9 cellular contexts compared by ENCODE assay signal in genomic region chr18:75213610-75214009, GRCh38. TPM values are rescaled to one million over a fixed set of nuclear protein-coding genes. Genes with fewer than 3 reads are reported as not detected.
DNase-seq lines count a peak whose midpoint lies in the region; ATAC-seq and TF ChIP-seq lines count a peak whose summit lies in the region.
"Had no signal": no experiment of that assay in that cellular context is flagged by ENCODE, and none has a peak within 500 bp of the region (broad histone marks: within the 10 kb centered on the region; RNA-seq: fewer than 3 reads in every experiment).

No MANE protein-coding gene starts in this region.

- no peak overlapping the region for H3K27ac ChIP-seq in BLaER1

- H3K4me3 ChIP-seq in BLaER1, result no peak overlapping the region
- peak overlapping the region; percentile 83 for H3K4me3 ChIP-seq in adipocyte (ENCODE audit: low read length)

- H3K9me3 ChIP-seq in BLaER1, result no peaks in the 10 kb centered on the region
- H3K9me3 ChIP-seq in adipocyte (ENCODE audit: control insufficient read depth, low read length), result no peaks in the 10 kb centered on the region

- H3K4me1 Mint-ChIP-seq in mesothelial cell of epicardium, result peaks cover 67% of the 10 kb centered on the region

- 0 out of 2 replicates have a peak overlapping the region, but pooled peaks have one; percentile 87 for H3K4me2 ChIP-seq in BLaER1

- DNase-seq in HT1080 (ENCODE audit: low read depth) (peak; percentile 14), adipocyte (ENCODE audit: low read depth) (peak; percentile 47), mesothelial cell of epicardium (ENCODE audit: low spot score in 2 of 2, unreplicated experiment in 2 of 2) (no peak), HCEC 1CT (no peak), G401 (ENCODE audit: low spot score) (no peak), NCI-H1436 (lab: John Stamatoyannopoulos, UW) (no peak)

- ATAC-seq in HG02938 (IDR thresholded peaks at IDR 0.05; ENCODE audit: unreplicated experiment), result no peak
- ATAC-seq: Right ventricle myocardium inferior had no signal

- H3K4me3 Mint-ChIP-seq in mesothelial cell of epicardium, result peak overlapping the region; percentile 87

- H3K27me3 ChIP-seq in BLaER1 (no peaks in the 10 kb centered on the region), adipocyte (replicated peaks; ENCODE audit: control insufficient read depth, insufficient read depth, low read length) (no peaks in the 10 kb centered on the region)

- H3K4me1 ChIP-seq in BLaER1 (peaks cover 36% of the 10 kb centered on the region), adipocyte (ENCODE audit: control insufficient read depth, insufficient read depth, low read length) (peaks cover 36% of the 10 kb centered on the region)

- H3K36me3 Mint-ChIP-seq in mesothelial cell of epicardium, result no peaks in the 10 kb centered on the region

- in situ Hi-C loops in G401 (cut with HindIII; ENCODE audit: low sequenced_read_pairs), result no loop called here

- no peaks in the 10 kb centered on the region for H3K9me3 Mint-ChIP-seq in mesothelial cell of epicardium

- H3K36me3 ChIP-seq in BLaER1 (no peaks in the 10 kb centered on the region), adipocyte (ENCODE audit: control insufficient read depth, insufficient read depth, low read length, severe bottlenecking) (no peaks in the 10 kb centered on the region)

- H3K27me3 Mint-ChIP-seq in mesothelial cell of epicardium (ENCODE audit: low read depth), result no peaks in the 10 kb centered on the region

- no peak overlapping the region for H3K9ac ChIP-seq in BLaER1
- H3K9ac ChIP-seq in adipocyte (ENCODE audit: low read length), result no peak overlapping the region

- no peak for TF ChIP-seq CTCF in mesothelial cell of epicardium (IDR thresholded peaks at IDR 0.05; ENCODE audit: unreplicated experiment)

- peaks cover 57% of the 10 kb centered on the region for H4K20me1 ChIP-seq in BLaER1

- peak overlapping the region; percentile 98 for H3K27ac Mint-ChIP-seq in mesothelial cell of epicardium

RNA-seq across cellular contexts. Expression of gene TSHZ1, which starts 3.0 kb away (rescaled TPM):
- total RNA-seq in HT1080 (2014; rRNA removed; shearing (Covaris generic)), result 9.4 and 11.8 TPM in 2 replicates
- polyA plus RNA-seq in HT1080 (2015; cell fraction: cytosol; rRNA removed), result 8.7 and 10.3 TPM in 2 replicates
- 5.9 and 8.1 TPM in 2 replicates for polyA plus RNA-seq in HT1080 (2015; cell fraction: nucleus; rRNA removed)
- 48.6 to 50.6 TPM (median 50.0 TPM) in 3 replicates for total RNA-seq in mesothelial cell of epicardium
- total RNA-seq in G401 (2014; rRNA removed; shearing (Covaris generic)), result 0.03 and 0.31 TPM in 2 replicates

RNA-seq across cellular contexts. Expression of gene PTGR3, which starts 4.7 kb away (rescaled TPM):
- total RNA-seq in HT1080 (2014; rRNA removed; shearing (Covaris generic)), result 20.3 and 24.0 TPM in 2 replicates
- 35.6 and 43.9 TPM in 2 replicates for polyA plus RNA-seq in HT1080 (2015; cell fraction: cytosol; rRNA removed)
- polyA plus RNA-seq in HT1080 (2015; cell fraction: nucleus; rRNA removed), result 29.7 and 33.4 TPM in 2 replicates
- 47.0 to 52.6 TPM (median 52.1 TPM) in 3 replicates for total RNA-seq in mesothelial cell of epicardium
- 1.2 and 2.0 TPM in 2 replicates for total RNA-seq in G401 (2014; rRNA removed; shearing (Covaris generic))

Comparison
In these comparisons a context has a peak if more than half of its experiments do, and no peak if none do; other contexts are left out.
1. DNase-seq: peak in HT1080 (single experiment) and adipocyte (single experiment); none in mesothelial cell of epicardium (0 of 2), HCEC 1CT (single experiment), G401 (single experiment) and NCI-H1436 (single experiment).